In genomic region chr20:57473246-57474042, GRCh38 we compare ENCODE assay signal across 8 cellular contexts. TPM values are rescaled to one million over a fixed set of nuclear protein-coding genes. Genes with fewer than 3 reads are reported as not detected.
A peak's percentile ranks its signal among the peaks of the same experiment; 100 is the strongest.
DNase-seq lines count a peak whose midpoint lies in the region; ATAC-seq, FAIRE-seq and TF ChIP-seq lines count a peak whose summit lies in the region.

No MANE protein-coding gene starts in this region.

- H3K9ac ChIP-seq in HepG2 (ENCODE audit: insufficient read depth, low read depth, low read length): no peak overlapping the region

- peak; percentile 84 for ATAC-seq in HG03460 (IDR thresholded peaks at IDR 0.05; ENCODE audit: unreplicated experiment)
- peak; percentile 66 for ATAC-seq in activated B cell treated with CpG ODN at 0.5 μM for 24 hours (ENCODE audit: low read depth)
- ATAC-seq in HepG2: peak; percentile 51

- H3K9me2 ChIP-seq in DOHH2 (replicated peaks; ENCODE audit: control insufficient read depth, low read length) (no peaks in the 10 kb centered on the region), hepatocyte (replicated peaks; ENCODE audit: insufficient read depth) (no peaks in the 10 kb centered on the region)

- H3K4me2 ChIP-seq in DOHH2 (ENCODE audit: low read length) (peak overlapping the region; percentile 91), HepG2 (ENCODE audit: low read depth, low read length) (peak overlapping the region; percentile 19; the same call in 1 of the 2 replicates), hepatocyte (no peak overlapping the region)

- POLR2A ChIA-PET in activated B cell treated with CpG ODN at 0.5 μM for 24 hours (lab: Charles Lee): interaction anchor here (0.6 to 7.6 kb wide), 16 partner anchors 7 to 1650 kb away, joined by 3 to 100 read pairs (median 4); partner anchors contain the start of genes RBM38 and ZBP1
- POLR2A ChIA-PET in HepG2 (lab: Yijun Ruan, JAX): no interaction called here

- H3K4me3 ChIP-seq in DOHH2 (ENCODE audit: low read length) (peak overlapping the region; percentile 60), HepG2 (replicated peaks in 1 of 3; ENCODE audit: insufficient read depth in 1 of 3, low read depth in 2 of 3, low read length in 3 of 3) (no peak overlapping the region; a peak in 1 of 6 replicates), hepatocyte (no peak overlapping the region)

- DNase-seq in GM19240 (ENCODE audit: insufficient read length, low spot score) (peak; percentile 66), activated B cell treated with CpG ODN at 0.5 μM for 24 hours (peak; percentile 24), HepG2 (ENCODE audit: low spot score) (no peak), NCI-H1694 treated with DMSO at 0.1 percent for 48 hours (lab: John Stamatoyannopoulos, UW) (no peak), hepatocyte (ENCODE audit: low spot score) (no peak), SHP77 treated with DMSO at 0.1 percent for 48 hours (lab: John Stamatoyannopoulos, UW) (no peak)

- no peak for FAIRE-seq in HepG2 (lab: Jason Lieb, UNC)

- TF ChIP-seq EP300 in HepG2 (IDR thresholded peaks at IDR 0.05; ENCODE audit: low read depth in 2 of 2, low read length in 2 of 2): no peak
- no peak for TF ChIP-seq EP300 in HepG2 (CRISPR knock-in tag; IDR thresholded peaks at IDR 0.05; ENCODE audit: borderline replicate concordance)

- no peaks in the 10 kb centered on the region for H3K9me3 Mint-ChIP-seq in activated B cell treated with CpG ODN at 0.5 μM for 24 hours

- H3K27ac Mint-ChIP-seq in activated B cell treated with CpG ODN at 0.5 μM for 24 hours: peak overlapping the region; percentile 63

- H3K36me3 ChIP-seq in DOHH2 (ENCODE audit: control insufficient read depth, low read length): peaks cover 5% of the 10 kb centered on the region; the same call in 1 of the 2 replicates
- H3K36me3 ChIP-seq in HepG2 (replicated peaks in 1 of 2; ENCODE audit: control insufficient read depth in 1 of 2, insufficient read depth in 2 of 2, low read length in 2 of 2): no peaks in the 10 kb centered on the region
- H3K36me3 ChIP-seq in hepatocyte (replicated peaks; ENCODE audit: insufficient read depth, low read depth): no peaks in the 10 kb centered on the region

- H3F3A ChIP-seq in DOHH2 (ENCODE audit: control insufficient read depth, insufficient read depth): peaks cover 49% of the 10 kb centered on the region

- WGBS in HepG2 (ENCODE audit: low lambda C conversion rate): 13% methylated on average over 16 of the region's 16 CpGs
- WGBS in hepatocyte (ENCODE audit: low lambda C conversion rate, missing lambda C conversion rate): 52% methylated on average over 15 of the region's 16 CpGs

- H3K9me3 ChIP-seq in DOHH2 (ENCODE audit: control insufficient read depth, insufficient read depth, low read length) (peaks cover 6% of the 10 kb centered on the region; the same call in 1 of the 2 replicates), HepG2 (ENCODE audit: low read length) (no peaks in the 10 kb centered on the region), hepatocyte (ENCODE audit: low read depth) (no peaks in the 10 kb centered on the region)

- intact Hi-C loops in activated B cell treated with CpG ODN at 0.5 μM for 24 hours (cut with micrococcal nuclease): loop anchor here (1.0 to 10.0 kb wide), 3 partner anchors 21 to 831 kb away; partner anchors contain the start of gene RAB22A
- intact Hi-C loops in HepG2 (cut with micrococcal nuclease; ENCODE audit: unreplicated experiment): no loop called here

- H2AFZ ChIP-seq in HepG2 (ENCODE audit: low read length): no peak overlapping the region
- no peak overlapping the region for H2AFZ ChIP-seq in hepatocyte

- H3K27ac ChIP-seq in DOHH2 (ENCODE audit: low read depth, low read length): peak overlapping the region; percentile 95
- H3K27ac ChIP-seq in HepG2 (ENCODE audit: extremely low read length, insufficient read depth, low read length): no peak overlapping the region
- no peak overlapping the region for H3K27ac ChIP-seq in hepatocyte

- H3K4me3 Mint-ChIP-seq in activated B cell treated with CpG ODN at 0.5 μM for 24 hours: peak overlapping the region; percentile 62

- H3K36me3 Mint-ChIP-seq in activated B cell treated with CpG ODN at 0.5 μM for 24 hours (ENCODE audit: low read depth): no peaks in the 10 kb centered on the region

- H3K79me2 ChIP-seq in DOHH2 (ENCODE audit: control insufficient read depth, low read length): no peaks in the 10 kb centered on the region
- H3K79me2 ChIP-seq in HepG2 (ENCODE audit: insufficient read depth, low read length): no peaks in the 10 kb centered on the region
- no peaks in the 10 kb centered on the region for H3K79me2 ChIP-seq in hepatocyte

- H4K20me1 ChIP-seq in DOHH2 (ENCODE audit: control insufficient read depth, insufficient read depth, low read depth, low read length): no peaks in the 10 kb centered on the region
- no peaks in the 10 kb centered on the region for H4K20me1 ChIP-seq in HepG2 (ENCODE audit: insufficient read depth, low read length)
- H4K20me1 ChIP-seq in hepatocyte (ENCODE audit: insufficient read depth, poor library complexity, severe bottlenecking): no peaks in the 10 kb centered on the region

- CTCF ChIA-PET in activated B cell treated with CpG ODN at 0.5 μM for 24 hours (lab: Charles Lee): interaction anchor here (0.8 to 3.7 kb wide), 10 partner anchors 18 to 92 kb away, joined by 3 to 18 read pairs (median 5); partner anchors contain the start of gene RBM38
- CTCF ChIA-PET in HepG2 (lab: Yijun Ruan, JAX; ENCODE audit: low intra/inter-chr PET ratio, low total read pairs): interaction anchor here (1.2 kb wide), 1 partner anchor 92 kb away, joined by 5 read pairs; no protein-coding TSS in a partner anchor

- peaks cover 5% of the 10 kb centered on the region for H3K27me3 Mint-ChIP-seq in activated B cell treated with CpG ODN at 0.5 μM for 24 hours

- BruUV-seq in HepG2 (replicated peaks; lab: Mats Ljungman, UMichigan): no TSS peak

- TF ChIP-seq CTCF in DOHH2 (IDR thresholded peaks at IDR 0.05; ENCODE audit: low read depth, low read length, poor library complexity, severe bottlenecking) (peak; percentile 55), activated B cell treated with CpG ODN at 0.5 μM for 24 hours (IDR thresholded peaks at IDR 0.05) (no peak), HepG2 (CRISPR knock-in tag; IDR thresholded peaks at IDR 0.05) (no peak), hepatocyte (IDR thresholded peaks at IDR 0.05; ENCODE audit: poor library complexity) (no peak)

- TF ChIP-seq POLR2A in HepG2 (IDR thresholded peaks at IDR 0.05; ENCODE audit: insufficient read depth in 1 of 2, low read depth in 2 of 2, low read length in 2 of 2): no peak

- H3K4me1 Mint-ChIP-seq in activated B cell treated with CpG ODN at 0.5 μM for 24 hours: peaks cover 87% of the 10 kb centered on the region

- H3K27me3 ChIP-seq in DOHH2 (ENCODE audit: control insufficient read depth, low read length) (no peaks in the 10 kb centered on the region), HepG2 (ENCODE audit: control insufficient read depth in 1 of 2, insufficient read depth in 2 of 2, low read length in 2 of 2) (peaks cover 13 to 86% of the 10 kb centered on the region in 2 experiments), hepatocyte (peaks cover 20% of the 10 kb centered on the region)

- TF ChIP-seq RAD21 in HepG2 (CRISPR knock-in tag; IDR thresholded peaks at IDR 0.05): no peak

- H3K4me1 ChIP-seq in DOHH2 (ENCODE audit: control insufficient read depth, low read length): peaks cover 100% of the 10 kb centered on the region
- H3K4me1 ChIP-seq in HepG2 (ENCODE audit: insufficient read depth, low read length): no peaks in the 10 kb centered on the region
- H3K4me1 ChIP-seq in hepatocyte (ENCODE audit: insufficient read depth): no peaks in the 10 kb centered on the region

- in situ Hi-C loops in HepG2 (cut with HindIII; ENCODE audit: extremely low pct_ligation_motif_present, low pct_unique_long_range_greater_than_20kb): no loop called here

TF ChIP-seq in HepG2, 621 proteins besides CTCF, POLR2A, EP300 and RAD21 (continues in another document):
- TF ChIP-seq NAIF1 (CRISPR knock-in tag; IDR thresholded peaks at IDR 0.05; ENCODE audit: borderline replicate concordance) (no peak), GABPA (IDR thresholded peaks at IDR 0.05; ENCODE audit: low read depth, low read length) (no peak), GABPA (CRISPR knock-in tag; IDR thresholded peaks at IDR 0.05; ENCODE audit: low read depth) (no peak), RCOR2 (CRISPR knock-in tag; IDR thresholded peaks at IDR 0.05) (no peak), DNMT1 (CRISPR knock-in tag; IDR thresholded peaks at IDR 0.05) (no peak), TOPORS (CRISPR knock-in tag; IDR thresholded peaks at IDR 0.05) (no peak), SUZ12 (IDR thresholded peaks at IDR 0.05; ENCODE audit: low read depth, low read length) (no peak)

RNA-seq across cellular contexts. Expression of gene CTCFL, which starts 51.5 kb away (rescaled TPM):
- total RNA-seq in activated B cell treated with CpG ODN at 0.5 μM for 24 hours: not detected in 2 replicates
- not detected in 2 replicates for total RNA-seq in HepG2 (2016; rRNA removed; fragmentation: Illumina TruSeq; extraction: Trizol)
- not detected in 2 replicates for total RNA-seq in HepG2 (2016; cell fraction: cytosol; rRNA removed; fragmentation: Illumina TruSeq; extraction: Trizol; ENCODE audit: low read depth)
- not detected in 2 replicates for total RNA-seq in HepG2 (2016; cell fraction: insoluble cytoplasmic fraction; rRNA removed; fragmentation: Illumina TruSeq; extraction: Trizol)
- total RNA-seq in HepG2 (2016; cell fraction: membrane; rRNA removed; fragmentation: Illumina TruSeq; extraction: Trizol): not detected in 2 replicates
- total RNA-seq in HepG2 (2016; cell fraction: nucleus; rRNA removed; fragmentation: Illumina TruSeq; extraction: Trizol): not detected in 2 replicates
- polyA plus RNA-seq in HepG2 (2011; rRNA removed): 0.04 and 0.05 TPM in 2 replicates
- polyA plus RNA-seq in HepG2 (2011; cell fraction: cytosol; rRNA removed): 0.03 TPM in 1 of 2 replicates, not detected in the other
- polyA plus RNA-seq in HepG2 (2011; cell fraction: nucleus; rRNA removed): not detected in 2 replicates
- polyA plus RNA-seq in HepG2 (2012): 0.13 and 0.42 TPM in 2 replicates
- not detected in 2 replicates for polyA plus RNA-seq in HepG2 (2016; cell fraction: cytosol; fragmentation: Illumina TruSeq; extraction: Trizol; ENCODE audit: low read depth)
- polyA plus RNA-seq in HepG2 (2016; cell fraction: insoluble cytoplasmic fraction; fragmentation: Illumina TruSeq; extraction: Trizol; ENCODE audit: low read depth): not detected in 2 replicates
- not detected in 2 replicates for polyA plus RNA-seq in HepG2 (2016; cell fraction: membrane; fragmentation: Illumina TruSeq; extraction: Trizol; ENCODE audit: low read depth)
- polyA plus RNA-seq in HepG2 (2016; cell fraction: nucleus; fragmentation: Illumina TruSeq; extraction: Trizol; ENCODE audit: insufficient read depth, low read depth): not detected in 2 replicates
- 0.22 and 0.26 TPM in 2 replicates for polyA minus RNA-seq in HepG2 (2011; rRNA and poly(A)+ RNA removed; ENCODE audit: low replicate concordance)
- polyA minus RNA-seq in HepG2 (2011; cell fraction: cytosol; rRNA and poly(A)+ RNA removed): not detected in 2 replicates
- polyA minus RNA-seq in HepG2 (2011; cell fraction: nucleus; rRNA and poly(A)+ RNA removed): not detected in 2 replicates
- 0.12 TPM in 1 of 2 replicates, not detected in the other for total RNA-seq in hepatocyte
- not detected in 2 replicates for polyA plus RNA-seq in hepatocyte

Comparison
In these comparisons a context has a peak if more than half of its experiments do, and no peak if none do; other contexts are left out.
1. DNase-seq: peak in GM19240 (single experiment) and activated B cell treated with CpG ODN at 0.5 μM for 24 hours (single experiment); none in HepG2 (single experiment), NCI-H1694 treated with DMSO at 0.1 percent for 48 hours (single experiment), hepatocyte (single experiment) and SHP77 treated with DMSO at 0.1 percent for 48 hours (single experiment).
2. Peak in every context shown above with its lines, with median percentiles within 50 percentile points of each other: ATAC-seq.